In genomic region chr4:15956179-15956850, GRCh38 we compare ENCODE assay signal across 9 cellular contexts. TPM values are rescaled to one million over a fixed set of nuclear protein-coding genes. Genes with fewer than 3 reads are reported as not detected.
DNase-seq lines count a peak whose midpoint lies in the region; ATAC-seq, FAIRE-seq and TF ChIP-seq lines count a peak whose summit lies in the region.
"Had no signal": no experiment of that assay in that cellular context is flagged by ENCODE, and none has a peak within 500 bp of the region (broad histone marks: within the 10 kb centered on the region; RNA-seq: fewer than 3 reads in every experiment).

No MANE protein-coding gene starts in this region.

- no peaks in the 10 kb centered on the region for H3K36me3 ChIP-seq in pancreas
- no peaks in the 10 kb centered on the region for H3K36me3 ChIP-seq in upper lobe of right lung

- 40 to 58% methylated on average over 9 of the region's 9 CpGs for WGBS in pancreas, 2 donors

- no peak for FAIRE-seq in H54 (lab: Jason Lieb, UNC)
- FAIRE-seq in frontal cortex (lab: Jason Lieb, UNC) = no peak
- no peak for FAIRE-seq in pancreas (lab: Jason Lieb, UNC)

- H3K27ac ChIP-seq in RWPE1 (peak overlapping the region; percentile 8; the same call in 1 of the 2 replicates), pancreas (no peak overlapping the region), upper lobe of right lung (no peak overlapping the region)

- CTCF ChIA-PET in RWPE1 (lab: Yijun Ruan, JAX) = interaction anchor here (0.6 to 2.2 kb wide), 14 partner anchors 9 to 305 kb away, joined by 3 to 36 read pairs (median 4); no protein-coding TSS in a partner anchor

- POLR2A ChIA-PET in RWPE1 (lab: Yijun Ruan, JAX; ENCODE audit: low non-redundant PET) = interaction anchor here (0.5 kb wide), 1 partner anchor 18 kb away, joined by 3 read pairs; the partner anchor contains the start of gene FGFBP1

- no peak for TF ChIP-seq POLR2A in H54 (IDR thresholded peaks at IDR 0.05; ENCODE audit: low read depth, low read length)

- no peaks in the 10 kb centered on the region for H3K9me3 Mint-ChIP-seq in activated T-helper 2 cell treated with anti-CD3 and anti-CD28 coated beads, Interferon-gamma antibody, Interleukin-2, Interleukin-4, amounts not matched to agents 10 μg/mL and 5 μg/mL and 100 μg/mL, durations not matched to agents 14 hours and 24 hours and 36 hours

- H3K9me3 ChIP-seq in pancreas = no peaks in the 10 kb centered on the region
- H3K9me3 ChIP-seq in upper lobe of right lung = no peaks in the 10 kb centered on the region

- no peaks in the 10 kb centered on the region for H3K36me3 Mint-ChIP-seq in activated T-helper 2 cell treated with anti-CD3 and anti-CD28 coated beads, Interferon-gamma antibody, Interleukin-2, Interleukin-4, amounts not matched to agents 10 μg/mL and 5 μg/mL and 100 μg/mL, durations not matched to agents 14 hours and 24 hours and 36 hours (ENCODE audit: low read depth)

- H3K4me3 ChIP-seq in pancreas (no peak overlapping the region), upper lobe of right lung (no peak overlapping the region)

- DNase-seq in GM04504 (ENCODE audit: low read depth) (peak; percentile 21), H54 (ENCODE audit: insufficient read length, low spot score) (peak; percentile 36), LHCN-M2 (ENCODE audit: low read depth) (peak; percentile 63), RWPE1 (ENCODE audit: low spot score) (peak; percentile 69), frontal cortex (ENCODE audit: low spot score in 2 of 2) (peak; percentile 32 to 45), pancreas (peak in 5 of 6 donors; percentile 55 to 81 (median 69)), upper lobe of right lung (peak; percentile 82)
- peak; percentile 68 for DNase-seq in activated T-helper 2 cell treated with anti-CD3 and anti-CD28 coated beads, Interferon-gamma antibody, Interleukin-2, Interleukin-4, amounts not matched to agents 10 μg/mL and 5 μg/mL and 100 μg/mL, durations not matched to agents 14 hours and 24 hours and 36 hours (ENCODE audit: low spot score)

- H3K27me3 ChIP-seq in pancreas (no peaks in the 10 kb centered on the region), upper lobe of right lung (no peaks in the 10 kb centered on the region)

- intact Hi-C loops in activated T-helper 2 cell treated with anti-CD3 and anti-CD28 coated beads, Interferon-gamma antibody, Interleukin-2, Interleukin-4, amounts not matched to agents 10 μg/mL and 5 μg/mL and 100 μg/mL, durations not matched to agents 14 hours and 24 hours and 36 hours (cut with micrococcal nuclease) = loop anchor here (1.0 to 5.0 kb wide), 4 partner anchors 74 to 719 kb away; no protein-coding TSS in a partner anchor
- intact Hi-C loops in pancreas (cut with DNase I) = loop anchor here in 2 of 3 donors (5.0 to 10.0 kb wide), 2 partner anchors 72 to 74 kb away; no protein-coding TSS in a partner anchor
- intact Hi-C loops in upper lobe of right lung (cut with DNase I) = loop anchor here (5.0 kb wide), 1 partner anchor 74 kb away; no protein-coding TSS in a partner anchor

- H3K27me3 Mint-ChIP-seq in activated T-helper 2 cell treated with anti-CD3 and anti-CD28 coated beads, Interferon-gamma antibody, Interleukin-2, Interleukin-4, amounts not matched to agents 10 μg/mL and 5 μg/mL and 100 μg/mL, durations not matched to agents 14 hours and 24 hours and 36 hours (ENCODE audit: low read depth) = peaks cover 14% of the 10 kb centered on the region

- peak; percentile 96 for TF ChIP-seq CTCF in RWPE1 (conservative IDR thresholded peaks at IDR 0.05; ENCODE audit: low read depth)
- TF ChIP-seq CTCF in pancreas (IDR thresholded peaks at IDR 0.05) = peak; percentile 58 to 77 (median 74)
- peak; percentile 89 for TF ChIP-seq CTCF in upper lobe of right lung (IDR thresholded peaks at IDR 0.05)

- peaks cover 6% of the 10 kb centered on the region for H3K4me1 Mint-ChIP-seq in activated T-helper 2 cell treated with anti-CD3 and anti-CD28 coated beads, Interferon-gamma antibody, Interleukin-2, Interleukin-4, amounts not matched to agents 10 μg/mL and 5 μg/mL and 100 μg/mL, durations not matched to agents 14 hours and 24 hours and 36 hours (ENCODE audit: low read depth)

- no peak overlapping the region for H3K4me3 Mint-ChIP-seq in activated T-helper 2 cell treated with anti-CD3 and anti-CD28 coated beads, Interferon-gamma antibody, Interleukin-2, Interleukin-4, amounts not matched to agents 10 μg/mL and 5 μg/mL and 100 μg/mL, durations not matched to agents 14 hours and 24 hours and 36 hours (ENCODE audit: low read depth)

- no peak overlapping the region for H3K27ac Mint-ChIP-seq in activated T-helper 2 cell treated with anti-CD3 and anti-CD28 coated beads, Interferon-gamma antibody, Interleukin-2, Interleukin-4, amounts not matched to agents 10 μg/mL and 5 μg/mL and 100 μg/mL, durations not matched to agents 14 hours and 24 hours and 36 hours

- H3K4me1 ChIP-seq in pancreas = no peaks in the 10 kb centered on the region
- H3K4me1 ChIP-seq in upper lobe of right lung = no peaks in the 10 kb centered on the region

- ATAC-seq in pancreas (peak; percentile 79 to 99 (median 94)), upper lobe of right lung (peak; percentile 100)

RNA-seq across cellular contexts. Expression of gene FGFBP2, which starts 6.7 kb away (rescaled TPM):
- not detected in 2 replicates for total RNA-seq in LHCN-M2 (2014; rRNA removed)
- not detected for polyA plus RNA-seq in LHCN-M2 (2012)
- total RNA-seq in activated T-helper 2 cell treated with anti-CD3 and anti-CD28 coated beads, Interferon-gamma antibody, Interleukin-2, Interleukin-4, amounts not matched to agents 10 μg/mL and 5 μg/mL and 100 μg/mL, durations not matched to agents 14 hours and 24 hours and 36 hours = 2.4 and 3.9 TPM in 2 replicates
- total RNA-seq in frontal cortex = not detected
- under 1 TPM in 1 of 6 donors, not detected in 5; 0.13 TPM for total RNA-seq in pancreas
- polyA plus RNA-seq in pancreas = under 1 TPM; 0.34 to 0.92 TPM
- 5.6 TPM for total RNA-seq in upper lobe of right lung

RNA-seq across cellular contexts. Expression of gene FGFBP1, which starts 17.8 kb away (rescaled TPM):
- total RNA-seq in LHCN-M2 (2014; rRNA removed) = not detected in 2 replicates
- not detected for polyA plus RNA-seq in LHCN-M2 (2012)
- not detected in 2 replicates for total RNA-seq in activated T-helper 2 cell treated with anti-CD3 and anti-CD28 coated beads, Interferon-gamma antibody, Interleukin-2, Interleukin-4, amounts not matched to agents 10 μg/mL and 5 μg/mL and 100 μg/mL, durations not matched to agents 14 hours and 24 hours and 36 hours
- total RNA-seq in frontal cortex = not detected
- under 1 TPM in 3 of 6 donors, not detected in 3; 0.09 to 0.24 (median 0.12) TPM for total RNA-seq in pancreas
- polyA plus RNA-seq in pancreas = under 1 TPM; 0.11 to 0.26 TPM
- total RNA-seq in upper lobe of right lung = 3.3 TPM
- total RNA-seq: mononuclear cell had no signal

Comparison
In these comparisons a context has a peak if more than half of its experiments do, and no peak if none do; other contexts are left out.
1. DNase-seq: peak in every context shown above with its lines; median percentile 82 in upper lobe of right lung; 69 in RWPE1; 69 in pancreas; 68 in activated T-helper 2 cell treated with anti-CD3 and anti-CD28 coated beads, Interferon-gamma antibody, Interleukin-2, Interleukin-4, amounts not matched to agents 10 μg/mL and 5 μg/mL and 100 μg/mL, durations not matched to agents 14 hours and 24 hours and 36 hours; 63 in LHCN-M2; 38 in frontal cortex; 36 in H54; 21 in GM04504.